9 cellular contexts compared by ENCODE assay signal in the genomic region with DNA sequence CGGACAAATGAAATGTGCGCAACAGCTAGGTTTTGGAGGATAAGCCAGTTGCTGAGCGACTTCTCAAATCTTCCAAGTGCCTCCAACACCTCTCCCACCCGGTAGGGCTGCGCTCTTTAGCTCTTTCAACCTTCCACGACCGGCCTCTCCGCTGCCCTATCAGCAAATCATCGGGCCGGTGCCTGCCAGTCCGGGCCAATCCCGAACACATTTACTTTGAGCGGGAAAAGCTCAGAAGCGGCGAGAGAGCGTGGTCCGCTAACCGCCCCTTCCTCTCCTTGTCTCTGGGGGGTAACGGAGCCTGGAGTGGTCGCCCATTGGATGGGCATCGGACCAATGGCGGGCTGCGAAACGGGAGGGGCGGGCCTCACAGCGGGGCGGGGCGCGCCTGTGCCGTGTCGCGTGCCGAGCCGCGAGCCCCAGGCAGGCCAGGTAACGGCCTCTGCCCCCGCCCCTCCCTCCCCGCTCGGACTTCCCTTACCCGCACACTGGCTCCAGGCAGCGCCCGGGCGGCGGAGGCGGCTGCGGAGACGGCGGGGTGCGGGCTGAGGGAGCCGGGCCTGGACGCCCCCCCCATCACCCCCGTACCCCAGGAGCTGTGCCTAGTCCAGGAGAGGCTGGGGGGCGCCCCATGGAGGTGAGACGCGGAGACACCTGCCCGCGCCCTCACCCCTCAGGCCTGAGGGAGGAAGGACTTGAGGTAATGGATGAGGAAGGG. TPM values are rescaled to one million over a fixed set of nuclear protein-coding genes. Genes with fewer than 3 reads are reported as not detected.
DNase-seq lines count a peak whose midpoint lies in the region; ATAC-seq, FAIRE-seq and TF ChIP-seq lines count a peak whose summit lies in the region.
"Had no signal": no experiment of that assay in that cellular context is flagged by ENCODE, and none has a peak within 500 bp of the region (broad histone marks: within the 10 kb centered on the region; RNA-seq: fewer than 3 reads in every experiment).

A gene (plus strand): TSS at position 486 of the 718 bp plus-strand sequence. CDS start 146 bp downstream, at position 632.

- H3K4me1 Mint-ChIP-seq in T-helper 17 cell = peaks cover 5% of the 10 kb centered on the region

- H3K4ac ChIP-seq in trophoblast cell (ENCODE audit: low read depth, low read length) = no peak within 1 kb of the TSS

- H3K4me2 ChIP-seq in A549 = peak within 1 kb of the TSS; percentile 83
- peak within 1 kb of the TSS; percentile 48 for H3K4me2 ChIP-seq in trophoblast cell (ENCODE audit: low read length)

- CTCF ChIA-PET in A549 (lab: Yijun Ruan, JAX) = interaction anchor here (0.6 to 4.5 kb wide), 22 partner anchors 11 to 487 kb away, joined by 3 to 37 read pairs (median 4); no protein-coding TSS in a partner anchor

- 7% methylated on average over 20 of the region's 57 CpGs for whole genome bisulfite sequencing in A549 (ENCODE audit: missing lambda C conversion rate)
- WGBS in trophoblast cell (ENCODE audit: extremely low coverage, insufficient coverage, insufficient read length) = no CpG with 5 or more reads among the region's 57 CpGs

- H3K9me3 ChIP-seq in A549 = no peaks in the 10 kb centered on the region
- no peaks in the 10 kb centered on the region for H3K9me3 ChIP-seq in T-helper 17 cell (ENCODE audit: control insufficient read depth, low read length, poor library complexity, severe bottlenecking)
- H3K9me3 ChIP-seq in trophoblast cell (ENCODE audit: insufficient read depth, low read depth, low read length) = peaks cover 14% of the 10 kb centered on the region

- no peaks in the 10 kb centered on the region for H3K79me1 ChIP-seq in trophoblast cell (ENCODE audit: low read length)

- H3K27ac ChIP-seq in A549 (peak within 1 kb of the TSS; percentile 71 to 89), trophoblast cell (ENCODE audit: low read depth, low read length) (no peak within 1 kb of the TSS)

- DNase-seq in A549 (ENCODE audit: low read depth in 1 of 2, low spot score in 1 of 2) (peak; percentile 95 to 97), H7 (peak; percentile 96), T-helper 17 cell (no peak), dermis blood vessel endothelial cell (peak; percentile 6), trophoblast cell (peak; percentile 48 to 71)

- no peaks in the 10 kb centered on the region for H3K79me2 ChIP-seq in trophoblast cell (ENCODE audit: control insufficient read depth, insufficient read depth, low read length, poor library complexity)

- no peak within 1 kb of the TSS for H3K18ac ChIP-seq in trophoblast cell (ENCODE audit: low read length)

- H3K4me1 ChIP-seq in A549 (0 out of 3 replicates have a peak, but pooled peaks cover 4% of the 10 kb centered on the region), trophoblast cell (ENCODE audit: control insufficient read depth in 1 of 2, insufficient read depth in 2 of 2, low read length in 2 of 2) (peaks cover 7% of the 10 kb centered on the region in 2 experiments)

- H3K36me3 Mint-ChIP-seq in T-helper 17 cell (ENCODE audit: low read depth) = peaks cover 3% of the 10 kb centered on the region

- H3K14ac ChIP-seq in trophoblast cell (ENCODE audit: low read length) = no peak within 1 kb of the TSS

- H2BK120ac ChIP-seq in trophoblast cell (ENCODE audit: insufficient read depth, low read length, poor library complexity) = no peak within 1 kb of the TSS

- H4K8ac ChIP-seq in trophoblast cell (ENCODE audit: low read depth, low read length) = no peak within 1 kb of the TSS

- H3K23ac ChIP-seq in trophoblast cell (ENCODE audit: low read length) = no peak within 1 kb of the TSS

- peak within 1 kb of the TSS; percentile 58 for H3K4me3 ChIP-seq in A549
- peak within 1 kb of the TSS; percentile 42 for H3K4me3 ChIP-seq in H7 (ENCODE audit: insufficient read depth, low read depth, low read length)
- peak within 1 kb of the TSS; percentile 37 for H3K4me3 ChIP-seq in trophoblast cell (ENCODE audit: low read depth, low read length)

- no peak within 1 kb of the TSS for H2BK12ac ChIP-seq in trophoblast cell (ENCODE audit: low read length)

- no peak within 1 kb of the TSS for H3K27ac Mint-ChIP-seq in T-helper 17 cell

- peak within 1 kb of the TSS; percentile 83 for H3K4me3 Mint-ChIP-seq in T-helper 17 cell

- TF ChIP-seq EP300 in A549 (IDR thresholded peaks at IDR 0.05) = no peak

- POLR2A ChIA-PET in A549 (lab: Yijun Ruan, JAX) = interaction anchor here (0.6 to 1.3 kb wide), 6 partner anchors 14 to 152 kb away, joined by 3 to 7 read pairs (median 3); a partner anchor contains a TSS

- H4K12ac ChIP-seq in trophoblast cell (ENCODE audit: low read depth, low read length) = no peak within 1 kb of the TSS

- peak in 1 of 2 experiments; percentile 19; a peak in 1 of 5 replicates for TF ChIP-seq RAD21 in A549 (conservative IDR thresholded peaks at IDR 0.05 in 1 of 2, IDR thresholded peaks at IDR 0.05 in 1 of 2)

- H3K36me3 ChIP-seq in H7 (replicated peaks; ENCODE audit: control insufficient read depth, insufficient read depth, low read length) (no peaks in the 10 kb centered on the region), trophoblast cell (ENCODE audit: control insufficient read depth in 1 of 2, insufficient read depth in 2 of 2, low read length in 2 of 2) (no peaks in the 10 kb centered on the region)

- no peak within 1 kb of the TSS for H2AK5ac ChIP-seq in trophoblast cell (ENCODE audit: low read length)

- peaks cover 29% of the 10 kb centered on the region for H3K27me3 Mint-ChIP-seq in T-helper 17 cell

- no peak within 1 kb of the TSS for H4K91ac ChIP-seq in trophoblast cell (ENCODE audit: low read depth, low read length)

- peak; percentile 95 for FAIRE-seq in A549 (lab: Jason Lieb, UNC)
- FAIRE-seq: bronchial epithelial cell had no signal

- H3K9ac ChIP-seq in trophoblast cell (ENCODE audit: low read length) = no peak within 1 kb of the TSS

- no peak; the same call in 1 of the 2 replicates for TF ChIP-seq POLR2A in A549 (IDR thresholded peaks at IDR 0.05; ENCODE audit: low read length)

- TF ChIP-seq CTCF in A549 (IDR thresholded peaks at IDR 0.05) = peak; percentile 46

- peak; percentile 97 for ATAC-seq in A549
- ATAC-seq in T-helper 17 cell = peak; percentile 74
- no peak for ATAC-seq in HG02623 (IDR thresholded peaks at IDR 0.05; ENCODE audit: unreplicated experiment)
- ATAC-seq in GM21576 (IDR thresholded peaks at IDR 0.05; ENCODE audit: unreplicated experiment) = no peak
- no peak for ATAC-seq in GM19023 (IDR thresholded peaks at IDR 0.05; ENCODE audit: unreplicated experiment)

- H2BK5ac ChIP-seq in trophoblast cell (ENCODE audit: low read depth, low read length, poor library complexity) = no peak within 1 kb of the TSS

- H2AFZ ChIP-seq in trophoblast cell (ENCODE audit: insufficient read depth, low read length, poor library complexity) = peak within 1 kb of the TSS; percentile 23

- H3K27me3 ChIP-seq in H7 (ENCODE audit: control insufficient read depth, insufficient read depth, low read length) = peaks cover 31% of the 10 kb centered on the region
- peaks cover 17% of the 10 kb centered on the region for H3K27me3 ChIP-seq in trophoblast cell (ENCODE audit: insufficient read depth, low read length)

TF ChIP-seq in A549, 52 proteins besides CTCF, POLR2A, EP300 and RAD21:
- no peak for TF ChIP-seq RNF2 (IDR thresholded peaks at IDR 0.05; ENCODE audit: borderline replicate concordance, low read depth)
- TF ChIP-seq, protein P1, sequence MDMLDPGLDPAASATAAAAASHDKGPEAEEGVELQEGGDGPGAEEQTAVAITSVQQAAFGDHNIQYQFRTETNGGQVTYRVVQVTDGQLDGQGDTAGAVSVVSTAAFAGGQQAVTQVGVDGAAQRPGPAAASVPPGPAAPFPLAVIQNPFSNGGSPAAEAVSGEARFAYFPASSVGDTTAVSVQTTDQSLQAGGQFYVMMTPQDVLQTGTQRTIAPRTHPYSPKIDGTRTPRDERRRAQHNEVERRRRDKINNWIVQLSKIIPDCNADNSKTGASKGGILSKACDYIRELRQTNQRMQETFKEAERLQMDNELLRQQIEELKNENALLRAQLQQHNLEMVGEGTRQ (IDR thresholded peaks at IDR 0.05) = peak; percentile 16; the same call in 1 of the 2 replicates
- TF ChIP-seq, protein P2, sequence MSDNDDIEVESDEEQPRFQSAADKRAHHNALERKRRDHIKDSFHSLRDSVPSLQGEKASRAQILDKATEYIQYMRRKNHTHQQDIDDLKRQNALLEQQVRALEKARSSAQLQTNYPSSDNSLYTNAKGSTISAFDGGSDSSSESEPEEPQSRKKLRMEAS (IDR thresholded peaks at IDR 0.05) = peak; percentile 100
- no peak for TF ChIP-seq HDAC2 (IDR thresholded peaks at IDR 0.05)
- peak; percentile 70 for TF ChIP-seq RFX5 (IDR thresholded peaks at IDR 0.05)
- TF ChIP-seq, protein P3, sequence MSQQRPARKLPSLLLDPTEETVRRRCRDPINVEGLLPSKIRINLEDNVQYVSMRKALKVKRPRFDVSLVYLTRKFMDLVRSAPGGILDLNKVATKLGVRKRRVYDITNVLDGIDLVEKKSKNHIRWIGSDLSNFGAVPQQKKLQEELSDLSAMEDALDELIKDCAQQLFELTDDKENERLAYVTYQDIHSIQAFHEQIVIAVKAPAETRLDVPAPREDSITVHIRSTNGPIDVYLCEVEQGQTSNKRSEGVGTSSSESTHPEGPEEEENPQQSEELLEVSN (IDR thresholded peaks at IDR 0.05; ENCODE audit: borderline replicate concordance, low read depth) = peak; percentile 100
- peak; percentile 79 for TF ChIP-seq BHLHE40 (IDR thresholded peaks at IDR 0.05; ENCODE audit: low read depth, low read length)
- TF ChIP-seq MAFK (IDR thresholded peaks at IDR 0.05; ENCODE audit: partially characterized antibody) = peak; percentile 66
- TF ChIP-seq PHF8 (IDR thresholded peaks at IDR 0.05; ENCODE audit: borderline replicate concordance, low read depth) = peak; percentile 66
- TF ChIP-seq JUNB (IDR thresholded peaks at IDR 0.05) = no peak
TF ChIP-seq in A549: peak in this region for 7.

RNA-seq across cellular contexts. Expression of the gene that starts here (rescaled TPM):
- polyA plus RNA-seq in A549 (2011; rRNA removed) (18.0 and 18.2 TPM in 2 replicates), A549 (2017; fragmentation: RNase III; extraction: RNeasy Plus Mini Kit Qiagen cat#74134 plus additional on column Dnase treatment) (5.9 to 7.2 TPM (median 6.9 TPM) in 3 replicates)
- 3.3 and 4.1 TPM in 2 replicates for polyA plus RNA-seq in A549 (2012; cell fraction: cytosol; rRNA removed)
- polyA plus RNA-seq in A549 (2012; cell fraction: nucleus; rRNA removed) = 1.3 and 3.1 TPM in 2 replicates
- polyA minus RNA-seq in A549 (2011; rRNA and poly(A)+ RNA removed) = 2.8 and 8.5 TPM in 2 replicates
- 1.9 and 6.7 TPM in 2 replicates for total RNA-seq in H7 (2014; rRNA removed; shearing (Covaris generic))
- total RNA-seq in T-helper 17 cell (not detected), dermis blood vessel endothelial cell (under 0.01 TPM in 2 replicates)
- polyA plus RNA-seq in trophoblast cell (2013) = 0.14 and 0.29 TPM in 2 replicates
- total RNA-seq: bronchial epithelial cell had no signal

Comparison
In these comparisons a context has a peak if more than half of its experiments do, and no peak if none do; other contexts are left out.
1. Peak in ATAC-seq in T-helper 17 cell; RNA of the gene not detected or under 1 TPM.
2. Peak in DNase-seq in dermis blood vessel endothelial cell; RNA of the gene not detected or under 1 TPM.
3. ATAC-seq: peak in A549 (2 of 2); none in HG02623 (single experiment), GM21576 (single experiment) and GM19023 (single experiment).
4. DNase-seq: peak in A549 (2 of 2), H7 (single experiment) and trophoblast cell (2 of 2); none in T-helper 17 cell (0 of 3).
5. Peak in every context shown above with its lines, with median percentiles within 50 percentile points of each other: H3K4me3 ChIP-seq.